In the genomic region with DNA sequence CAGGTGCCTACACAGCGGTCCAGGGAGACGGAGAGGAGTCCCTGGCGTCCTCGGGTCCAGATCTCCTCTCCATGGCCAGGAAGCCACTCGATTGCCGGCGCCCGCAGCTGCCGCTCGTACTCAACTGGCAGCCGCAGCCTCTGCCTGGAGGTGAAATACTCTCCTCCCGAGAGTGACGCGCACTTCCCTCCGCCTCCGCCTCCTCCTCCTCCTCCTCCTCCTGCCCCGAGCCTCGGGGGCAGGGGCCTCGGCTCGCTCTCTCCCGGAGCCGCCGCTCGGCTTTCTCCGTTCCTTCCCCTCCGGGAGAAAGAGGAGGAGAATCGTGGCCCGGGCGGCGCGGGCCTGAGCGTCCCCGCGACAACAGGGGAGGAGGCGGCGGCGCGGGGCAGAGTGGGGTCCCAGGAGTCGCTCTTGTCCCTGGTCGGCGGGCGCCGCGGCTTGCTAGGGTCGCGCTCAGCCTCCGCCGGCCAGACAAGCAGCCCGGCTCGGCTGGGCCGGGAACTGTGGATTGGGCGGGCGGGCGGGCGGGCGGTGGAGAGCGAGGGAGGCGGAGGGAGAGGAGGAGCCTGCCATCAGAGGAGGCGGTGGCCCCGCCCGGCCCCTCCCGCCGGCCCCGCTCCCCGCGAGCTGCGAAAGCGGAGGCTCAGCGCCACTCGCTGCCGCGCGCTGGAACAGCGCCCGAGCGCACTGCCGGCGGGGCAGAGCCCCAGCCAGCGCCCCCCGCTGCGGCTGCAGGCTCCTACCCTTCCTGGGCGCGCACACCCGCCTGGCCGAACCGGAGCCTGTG, we compare ENCODE assay signal across 8 cellular contexts. TPM values are rescaled to one million over a fixed set of nuclear protein-coding genes. Genes with fewer than 3 reads are reported as not detected.
DNase-seq lines count a peak whose midpoint lies in the region; ATAC-seq and TF ChIP-seq lines count a peak whose summit lies in the region.

Gene CEMIP2 (minus strand): TSS at position 126 of the 787 bp plus-strand sequence. CDS start 18,140 bp downstream, outside the sequence.

- ATAC-seq in CD4-positive, alpha-beta T cell (ENCODE audit: poor library complexity): peak; percentile 78
- ATAC-seq in GM19351 (IDR thresholded peaks at IDR 0.05; ENCODE audit: unreplicated experiment) (peak; percentile 85), HG03520 (IDR thresholded peaks at IDR 0.05; ENCODE audit: unreplicated experiment) (peak; percentile 81), lung (ENCODE audit: insufficient read depth, low FRiP score) (peak; percentile 90)

- CTCF ChIA-PET in CD4-positive, alpha-beta T cell (lab: Charles Lee): interaction anchor here (0.6 to 5.8 kb wide), 24 partner anchors 8 to 503 kb away, joined by 3 to 34 read pairs (median 5); partner anchors contain the start of genes ABHD17B and C9orf85

- 0% methylated on average over 86 of the region's 86 CpGs for WGBS in ectodermal cell, 2 experiments
- 0 to 1% methylated on average over 55 to 86 of the region's 86 CpGs for WGBS in lung, 2 donors

- peaks cover 10% of the 10 kb centered on the region for H3K4me1 ChIP-seq in ectodermal cell (ENCODE audit: control insufficient read depth, insufficient read depth, low read length)
- peaks cover 0 to 7% of the 10 kb centered on the region in 2 donors for H3K4me1 ChIP-seq in lung (ENCODE audit: control insufficient read depth in 2 of 2, insufficient read depth in 2 of 2, low read length in 2 of 2)

- H3K4me1 Mint-ChIP-seq in CD4-positive, alpha-beta T cell (ENCODE audit: low read depth): peaks cover 46% of the 10 kb centered on the region

- H3K27ac Mint-ChIP-seq in CD4-positive, alpha-beta T cell: peak within 1 kb of the TSS; percentile 99

- peak; percentile 58 for TF ChIP-seq CTCF in CD4-positive, alpha-beta T cell (IDR thresholded peaks at IDR 0.05)
- TF ChIP-seq CTCF in lung (IDR thresholded peaks at IDR 0.05; ENCODE audit: control extremely low read depth, extremely low read depth): peak; percentile 32

- H3K36me3 ChIP-seq in ectodermal cell (ENCODE audit: control insufficient read depth, insufficient read depth, low read length) (no peaks in the 10 kb centered on the region), lung (ENCODE audit: control insufficient read depth in 2 of 2, insufficient read depth in 2 of 2, low read length in 2 of 2) (no peaks in the 10 kb centered on the region)

- peak within 1 kb of the TSS; percentile 98 for H3K4me3 Mint-ChIP-seq in CD4-positive, alpha-beta T cell

- H3K27me3 Mint-ChIP-seq in CD4-positive, alpha-beta T cell: no peaks in the 10 kb centered on the region

- intact Hi-C loops in CD4-positive, alpha-beta T cell (cut with DNase I, micrococcal nuclease): loop anchor here (1.0 to 10.0 kb wide), 12 partner anchors 13 to 1356 kb away; partner anchors contain the start of genes ZFAND5 (in 2 of the 2), ABHD17B (in 1 of the 2), C9orf85 (in 1 of the 2) and KLF9 (in 1 of the 2)

- H3K9me3 Mint-ChIP-seq in CD4-positive, alpha-beta T cell: no peaks in the 10 kb centered on the region

- H3K36me3 Mint-ChIP-seq in CD4-positive, alpha-beta T cell (ENCODE audit: low read depth): peaks cover 26% of the 10 kb centered on the region

- POLR2A ChIA-PET in CD4-positive, alpha-beta T cell (lab: Charles Lee): interaction anchor here (0.6 to 5.0 kb wide), 20 partner anchors 12 to 1997 kb away, joined by 3 to 154 read pairs (median 4); partner anchors contain the start of genes ABHD17B, C9orf85, KLF9 and ZFAND5

- H3K4me3 ChIP-seq in ectodermal cell (ENCODE audit: insufficient read depth, low read depth, low read length): peak within 1 kb of the TSS; percentile 91
- peak within 1 kb of the TSS; percentile 67 for H3K4me3 ChIP-seq in lung

- H3K27me3 ChIP-seq in CD4-positive, alpha-beta T cell (ENCODE audit: control insufficient read depth, insufficient read depth, low read length): no peaks in the 10 kb centered on the region
- H3K27me3 ChIP-seq in ectodermal cell (ENCODE audit: control insufficient read depth, insufficient read depth, low read length, poor library complexity, severe bottlenecking) (peaks cover 9% of the 10 kb centered on the region), lung (ENCODE audit: control insufficient read depth, insufficient read depth) (no peaks in the 10 kb centered on the region)

- peak within 1 kb of the TSS; percentile 89 for H3K27ac ChIP-seq in CD4-positive, alpha-beta T cell (ENCODE audit: low read depth, low read length)
- H3K27ac ChIP-seq in ectodermal cell (ENCODE audit: insufficient read depth, low read depth, low read length, poor library complexity, severe bottlenecking) (peak within 1 kb of the TSS; percentile 93), lung (ENCODE audit: low read depth in 1 of 2, low read length in 1 of 2) (peak within 1 kb of the TSS; percentile 99)

- DNase-seq in CD4-positive, alpha-beta T cell: peak; percentile 82 to 90 (median 86)
- peak; percentile 87 for DNase-seq in NCI-H82 (lab: John Stamatoyannopoulos, UW)
- DNase-seq in activated CD8-positive, alpha-beta memory T cell treated with anti-CD3 and anti-CD28 coated beads for 1 hour (ENCODE audit: extremely low read depth in 1 of 2, low read depth in 1 of 2): peak; percentile 71 to 80
- DNase-seq in lung (ENCODE audit: low spot score): peak; percentile 92
- DNase-seq in stimulated activated CD4-positive, alpha-beta T cell treated with anti-CD3 and anti-CD28 coated beads, TNF-alpha, amount 100 ng/mL, for 4 hours (ENCODE audit: low read depth in 3 of 3): peak; percentile 75 to 85 (median 83)

- no peaks in the 10 kb centered on the region for H3K9me3 ChIP-seq in CD4-positive, alpha-beta T cell (ENCODE audit: control insufficient read depth, low read length)
- H3K9me3 ChIP-seq in ectodermal cell (ENCODE audit: control insufficient read depth, low read length) (no peaks in the 10 kb centered on the region), lung (ENCODE audit: control insufficient read depth in 2 of 2, insufficient read depth in 1 of 2, low read length in 1 of 2) (no peaks in the 10 kb centered on the region)

RNA-seq across cellular contexts. Expression of gene CEMIP2, which starts in this region (rescaled TPM):
- total RNA-seq in CD4-positive, alpha-beta T cell: 100 to 1,000 TPM; 301 to 305 TPM
- 175 TPM for polyA plus RNA-seq in ectodermal cell (2013, experiment 1 of 4)
- 268 TPM for polyA plus RNA-seq in ectodermal cell (2013, experiment 2 of 4)
- polyA plus RNA-seq in ectodermal cell (2013, experiment 3 of 4): 178 TPM
- 214 TPM for polyA plus RNA-seq in ectodermal cell (2013, experiment 4 of 4)
- 100 to 1,000 TPM in 1 of 2 donors, 10 to 100 TPM in 1; 90.3 to 150 TPM for total RNA-seq in lung
- 10 to 100 TPM; 37.3 to 89.5 TPM for polyA plus RNA-seq in lung

Comparison
In these comparisons a context has a peak if more than half of its experiments do, and no peak if none do; other contexts are left out.
1. Peak in every context shown above with its lines: DNase-seq, ATAC-seq, H3K4me3 ChIP-seq and H3K27ac ChIP-seq.